Comparison of ENCODE assay signal across 2 cellular contexts in the genomic region with DNA sequence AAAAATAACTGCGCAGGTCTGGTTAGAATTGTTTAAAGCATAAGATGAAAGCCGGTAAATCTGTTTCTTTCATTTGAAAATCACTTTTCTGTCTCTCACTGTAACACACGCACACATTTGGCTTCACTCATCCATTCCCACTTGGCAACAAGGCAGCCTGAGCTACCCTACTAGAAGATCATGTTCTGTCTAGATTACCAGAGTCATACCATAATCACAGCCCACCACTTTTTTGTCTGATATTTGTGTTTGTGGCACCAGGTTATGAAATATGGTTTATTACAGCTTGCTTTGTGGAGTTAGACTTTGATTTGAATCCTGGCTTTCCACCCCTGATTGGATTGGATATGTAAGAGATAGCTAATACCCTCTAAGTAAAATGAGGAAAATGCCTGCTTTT.
A peak's percentile ranks its signal among the peaks of the same experiment; 100 is the strongest.
TF ChIP-seq lines count a peak whose summit lies in the region.

No MANE protein-coding gene starts in this region.

TF ChIP-seq in HCT116, 20 proteins besides CTCF, POLR2A, EP300 and RAD21:
- TF ChIP-seq, protein P1, sequence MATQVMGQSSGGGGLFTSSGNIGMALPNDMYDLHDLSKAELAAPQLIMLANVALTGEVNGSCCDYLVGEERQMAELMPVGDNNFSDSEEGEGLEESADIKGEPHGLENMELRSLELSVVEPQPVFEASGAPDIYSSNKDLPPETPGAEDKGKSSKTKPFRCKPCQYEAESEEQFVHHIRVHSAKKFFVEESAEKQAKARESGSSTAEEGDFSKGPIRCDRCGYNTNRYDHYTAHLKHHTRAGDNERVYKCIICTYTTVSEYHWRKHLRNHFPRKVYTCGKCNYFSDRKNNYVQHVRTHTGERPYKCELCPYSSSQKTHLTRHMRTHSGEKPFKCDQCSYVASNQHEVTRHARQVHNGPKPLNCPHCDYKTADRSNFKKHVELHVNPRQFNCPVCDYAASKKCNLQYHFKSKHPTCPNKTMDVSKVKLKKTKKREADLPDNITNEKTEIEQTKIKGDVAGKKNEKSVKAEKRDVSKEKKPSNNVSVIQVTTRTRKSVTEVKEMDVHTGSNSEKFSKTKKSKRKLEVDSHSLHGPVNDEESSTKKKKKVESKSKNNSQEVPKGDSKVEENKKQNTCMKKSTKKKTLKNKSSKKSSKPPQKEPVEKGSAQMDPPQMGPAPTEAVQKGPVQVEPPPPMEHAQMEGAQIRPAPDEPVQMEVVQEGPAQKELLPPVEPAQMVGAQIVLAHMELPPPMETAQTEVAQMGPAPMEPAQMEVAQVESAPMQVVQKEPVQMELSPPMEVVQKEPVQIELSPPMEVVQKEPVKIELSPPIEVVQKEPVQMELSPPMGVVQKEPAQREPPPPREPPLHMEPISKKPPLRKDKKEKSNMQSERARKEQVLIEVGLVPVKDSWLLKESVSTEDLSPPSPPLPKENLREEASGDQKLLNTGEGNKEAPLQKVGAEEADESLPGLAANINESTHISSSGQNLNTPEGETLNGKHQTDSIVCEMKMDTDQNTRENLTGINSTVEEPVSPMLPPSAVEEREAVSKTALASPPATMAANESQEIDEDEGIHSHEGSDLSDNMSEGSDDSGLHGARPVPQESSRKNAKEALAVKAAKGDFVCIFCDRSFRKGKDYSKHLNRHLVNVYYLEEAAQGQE (IDR thresholded peaks at IDR 0.05; ENCODE audit: low read depth), result no peak
- TF ChIP-seq YY1 (IDR thresholded peaks at IDR 0.05; ENCODE audit: extremely low read depth, insufficient replicate concordance, low read depth, low read length) (no peak), SRF (IDR thresholded peaks at IDR 0.05; ENCODE audit: low read depth) (no peak), ZNF274 (IDR thresholded peaks at IDR 0.05; ENCODE audit: low read depth, low read length) (no peak), EZH2phosphoT487 (IDR thresholded peaks at IDR 0.05; ENCODE audit: borderline replicate concordance) (no peak), TCF7L2 (IDR thresholded peaks at IDR 0.05; ENCODE audit: borderline replicate concordance, extremely low read depth, insufficient read depth, insufficient read length) (no peak), SIN3A (IDR thresholded peaks at IDR 0.05; ENCODE audit: low read depth) (no peak), FOSL1 (IDR thresholded peaks at IDR 0.05; ENCODE audit: low read depth) (no peak), EGR1 (IDR thresholded peaks at IDR 0.05; ENCODE audit: low read depth) (no peak), EZH2 (IDR thresholded peaks at IDR 0.05) (no peak), ATF3 (IDR thresholded peaks at IDR 0.05) (no peak), SP1 (IDR thresholded peaks at IDR 0.05; ENCODE audit: low read depth) (no peak)
- TF ChIP-seq, protein P2, sequence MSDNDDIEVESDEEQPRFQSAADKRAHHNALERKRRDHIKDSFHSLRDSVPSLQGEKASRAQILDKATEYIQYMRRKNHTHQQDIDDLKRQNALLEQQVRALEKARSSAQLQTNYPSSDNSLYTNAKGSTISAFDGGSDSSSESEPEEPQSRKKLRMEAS (IDR thresholded peaks at IDR 0.05), result no peak

TF ChIP-seq in K562, 482 proteins besides CTCF, POLR2A, EP300 and RAD21:
- TF ChIP-seq ZNF778 (CRISPR knock-in tag; IDR thresholded peaks at IDR 0.05) (no peak), STAT5A (IDR thresholded peaks at IDR 0.05; ENCODE audit: borderline replicate concordance, low read length) (no peak), CBFA2T3 (IDR thresholded peaks at IDR 0.05) (peak; percentile 14; the same call in 1 of the 2 replicates), HDAC2 (IDR thresholded peaks at IDR 0.05) (peak; percentile 39; the same call in 1 of the 2 replicates), HDAC1 (IDR thresholded peaks at IDR 0.05) (peak in 1 of 2 experiments; percentile 56; a peak in 2 of 4 replicates), RCOR1 (IDR thresholded peaks at IDR 0.05; ENCODE audit: borderline replicate concordance in 1 of 2, low read depth in 2 of 2, low read length in 2 of 2) (0 out of 4 replicates have a peak, but pooled peaks of 1 of the 2 experiments have one; percentile 36), TCF7L2 (IDR thresholded peaks at IDR 0.05; ENCODE audit: low read depth, low read length) (no peak), KDM1A (IDR thresholded peaks at IDR 0.05) (peak; percentile 92 to 94), MYNN (IDR thresholded peaks at IDR 0.05) (no peak), MYNN (CRISPR knock-in tag; IDR thresholded peaks at IDR 0.05) (no peak)
